In genomic region chr22:50628543-50629134, GRCh38 we compare ENCODE assay signal across 8 cellular contexts. TPM values are rescaled to one million over a fixed set of nuclear protein-coding genes. Genes with fewer than 3 reads are reported as not detected.
DNase-seq lines count a peak whose midpoint lies in the region; ATAC-seq and TF ChIP-seq lines count a peak whose summit lies in the region.

No MANE protein-coding gene starts in this region.

- ATAC-seq in GM18520 (IDR thresholded peaks at IDR 0.05; ENCODE audit: unreplicated experiment) = no peak

- H3K36me3 ChIP-seq in GM23248 (ENCODE audit: low read depth) = no peaks in the 10 kb centered on the region
- H3K36me3 ChIP-seq in left ventricle myocardium inferior = peaks cover 10% of the 10 kb centered on the region
- peaks cover 0 to 28% (median 15%) of the 10 kb centered on the region in 6 donors for H3K36me3 ChIP-seq in spleen

- H3K4me1 ChIP-seq in GM23248 (ENCODE audit: insufficient read depth) = no peaks in the 10 kb centered on the region
- H3K4me1 ChIP-seq in left ventricle myocardium inferior = peaks cover 28% of the 10 kb centered on the region
- peaks cover 11 to 49% (median 28%) of the 10 kb centered on the region in 6 donors for H3K4me1 ChIP-seq in spleen

- H3K27ac ChIP-seq in GM23248 = no peak overlapping the region
- peak overlapping the region; percentile 63 for H3K27ac ChIP-seq in VCaP
- H3K27ac ChIP-seq in left ventricle myocardium inferior (replicated peaks) = peak overlapping the region; percentile 93
- peak overlapping the region; percentile 69 to 92 (median 88) for H3K27ac ChIP-seq in spleen

- H3K4me3 ChIP-seq in GM23248 = peak overlapping the region; percentile 75
- peak overlapping the region; percentile 92 for H3K4me3 ChIP-seq in left ventricle myocardium inferior
- peak overlapping the region; percentile 63 to 90 (median 66) for H3K4me3 ChIP-seq in spleen

- H4K20me1 ChIP-seq in GM23248 (ENCODE audit: insufficient read depth) = no peaks in the 10 kb centered on the region

- H3K4me2 ChIP-seq in GM23248 (ENCODE audit: unreplicated experiment) = peak overlapping the region; percentile 97

- 37% methylated on average over 14 to 16 of the region's 16 CpGs for WGBS in GM23248 (ENCODE audit: low coverage in 1 of 2, low lambda C conversion rate in 2 of 2, missing lambda C conversion rate in 2 of 2), 2 experiments
- WGBS in spleen, 5 donors = 31 to 34% (median 32%) methylated on average over 16 of the region's 16 CpGs

- DNase-seq in GM23248 (no peak), left ventricle myocardium inferior (no peak), spleen (peak; percentile 66), NCI-H1694 (lab: John Stamatoyannopoulos, UW) (no peak), GF-D8 (lab: John Stamatoyannopoulos, UW) (no peak), medulla oblongata (ENCODE audit: extremely low spot score) (no peak)

- in situ Hi-C loops in GM23248 (cut with MboI) = no loop called here

- H2AFZ ChIP-seq in GM23248 = peak overlapping the region; percentile 95

- H3F3A ChIP-seq in GM23248 (ENCODE audit: insufficient read depth) = no peaks in the 10 kb centered on the region

- no peaks in the 10 kb centered on the region for H3K9me2 ChIP-seq in GM23248 (ENCODE audit: insufficient read depth)

- peak overlapping the region; percentile 75 for H3K9ac ChIP-seq in GM23248

- TF ChIP-seq CTCF in VCaP (conservative IDR thresholded peaks at IDR 0.05) (no peak), left ventricle myocardium inferior (IDR thresholded peaks at IDR 0.05; ENCODE audit: borderline replicate concordance) (no peak), spleen (IDR thresholded peaks at IDR 0.05 in 8 of 11, conservative IDR thresholded peaks at IDR 0.05 in 3 of 11) (peak in 1 of 11 experiments; percentile 8)

- no peak for TF ChIP-seq POLR2A in spleen (IDR thresholded peaks at IDR 0.05)

- intact Hi-C loops in left ventricle myocardium inferior (cut with micrococcal nuclease) (no loop called here), spleen (cut with DNase I; ENCODE audit: low total_unique reads) (no loop called here)

- no peaks in the 10 kb centered on the region for H3K27me3 ChIP-seq in GM23248 (replicated peaks; ENCODE audit: insufficient read depth)
- no peaks in the 10 kb centered on the region for H3K27me3 ChIP-seq in left ventricle myocardium inferior (ENCODE audit: low read depth)
- H3K27me3 ChIP-seq in spleen (replicated peaks in 1 of 7) = no peaks in the 10 kb centered on the region

- no peaks in the 10 kb centered on the region for H3K9me3 ChIP-seq in GM23248 (ENCODE audit: low read depth)
- no peaks in the 10 kb centered on the region for H3K9me3 ChIP-seq in left ventricle myocardium inferior (replicated peaks)
- H3K9me3 ChIP-seq in spleen = no peaks in the 10 kb centered on the region

- no peaks in the 10 kb centered on the region for H3K79me2 ChIP-seq in GM23248 (ENCODE audit: insufficient read depth)

RNA-seq across cellular contexts. Expression of gene ARSA, which starts 0.7 kb away (rescaled TPM):
- total RNA-seq in GM23248 (2014; rRNA removed; shearing (Covaris generic)) = 59.6 and 59.7 TPM in 2 replicates
- polyA plus RNA-seq in GM23248 (2016; fragmentation: Nextera tagmentation; extraction: Ambion mirVana) (31.7 and 32.9 TPM in 2 replicates), spleen (100 to 1,000 TPM in 1 of 3 donors, 10 to 100 TPM in 2; 26.0 to 108 (median 86.7) TPM)
- total RNA-seq in left ventricle myocardium inferior (23.5 TPM), spleen (10 to 100 TPM; 51.0 to 80.2 (median 58.7) TPM)

RNA-seq across cellular contexts. Expression of gene MAPK8IP2, which starts 28.0 kb away (rescaled TPM):
- total RNA-seq in GM23248 (2014; rRNA removed; shearing (Covaris generic)) = 0.38 TPM in 1 of 2 replicates, not detected in the other
- 0.06 and 0.09 TPM in 2 replicates for polyA plus RNA-seq in GM23248 (2016; fragmentation: Nextera tagmentation; extraction: Ambion mirVana)
- total RNA-seq in left ventricle myocardium inferior = 0.33 TPM
- total RNA-seq in spleen = 1 to 10 TPM in 3 of 7 donors, under 1 TPM in 4; 0.64 to 2.7 (median 0.79) TPM
- polyA plus RNA-seq in spleen = under 1 TPM; 0.22 to 0.99 (median 0.29) TPM

RNA-seq across cellular contexts. Expression of gene SHANK3, which starts 44.0 kb away (rescaled TPM):
- total RNA-seq in GM23248 (2014; rRNA removed; shearing (Covaris generic)) = 0.51 and 0.97 TPM in 2 replicates
- 0.08 and 0.10 TPM in 2 replicates for polyA plus RNA-seq in GM23248 (2016; fragmentation: Nextera tagmentation; extraction: Ambion mirVana)
- total RNA-seq in left ventricle myocardium inferior = 23.1 TPM
- 100 to 1,000 TPM in 3 of 7 donors, 10 to 100 TPM in 4; 55.5 to 264 (median 89.1) TPM for total RNA-seq in spleen
- polyA plus RNA-seq in spleen = 100 to 1,000 TPM in 1 of 3 donors, 10 to 100 TPM in 1, 1 to 10 TPM in 1; 9.9 to 112 (median 31.8) TPM

RNA-seq across cellular contexts. Expression of gene CHKB, which starts 46.0 kb away (rescaled TPM):
- 38.7 and 41.3 TPM in 2 replicates for total RNA-seq in GM23248 (2014; rRNA removed; shearing (Covaris generic))
- polyA plus RNA-seq in GM23248 (2016; fragmentation: Nextera tagmentation; extraction: Ambion mirVana) (30.7 and 41.7 TPM in 2 replicates), spleen (100 to 1,000 TPM; 161 to 502 (median 339) TPM)
- total RNA-seq in left ventricle myocardium inferior (36.0 TPM), spleen (100 to 1,000 TPM in 5 of 7 donors, 10 to 100 TPM in 2; 94.4 to 142 (median 111) TPM)

RNA-seq across cellular contexts. Expression of gene CPT1B, which starts 50.4 kb away (rescaled TPM):
- 1.6 and 2.9 TPM in 2 replicates for total RNA-seq in GM23248 (2014; rRNA removed; shearing (Covaris generic))
- polyA plus RNA-seq in GM23248 (2016; fragmentation: Nextera tagmentation; extraction: Ambion mirVana) = 1.0 and 1.3 TPM in 2 replicates
- 394 TPM for total RNA-seq in left ventricle myocardium inferior
- 10 to 100 TPM; 25.0 to 46.4 (median 31.5) TPM for total RNA-seq in spleen
- 10 to 100 TPM; 23.6 to 55.3 (median 37.0) TPM for polyA plus RNA-seq in spleen

Comparison
In these comparisons a context has a peak if more than half of its experiments do, and no peak if none do; other contexts are left out.
1. RNA of gene SHANK3, which starts 44.0 kb away (total RNA-seq): 55.5 to 264 TPM in spleen and 23.1 TPM in left ventricle myocardium inferior (single experiment); 0.51 to 0.97 TPM in GM23248; every median in the first group is over 10 times any median in the second.
2. Peak in every context shown above with its lines, with median percentiles within 50 percentile points of each other: H3K4me3 ChIP-seq.